ENCODE assay signal across 8 cellular contexts in the genomic region with DNA sequence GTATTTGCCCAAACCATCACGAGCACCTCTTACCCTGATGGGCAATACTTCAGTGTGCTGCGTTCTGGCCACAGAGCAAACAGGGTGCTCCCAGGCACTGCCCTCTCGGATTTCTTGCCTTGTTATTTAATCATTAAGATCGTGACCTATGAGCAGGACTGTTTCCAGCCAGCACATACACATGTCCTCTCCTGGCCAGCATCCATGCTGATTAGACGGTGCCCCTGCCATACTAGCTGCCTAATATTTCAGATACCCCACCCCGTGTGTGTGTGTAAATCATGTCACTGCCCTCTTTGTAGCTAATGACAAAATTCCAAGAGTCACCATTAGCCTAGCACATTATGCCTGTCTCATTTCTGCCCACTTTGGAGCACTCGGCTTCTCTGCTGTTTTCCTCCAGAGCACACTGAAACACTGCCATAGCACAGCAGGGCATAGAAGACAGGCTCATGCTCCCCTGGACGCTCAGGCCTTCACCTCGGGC. TPM values are rescaled to one million over a fixed set of nuclear protein-coding genes. Genes with fewer than 3 reads are reported as not detected.
A peak's percentile ranks its signal among the peaks of the same experiment; 100 is the strongest.
DNase-seq lines count a peak whose midpoint lies in the region; ATAC-seq, FAIRE-seq and TF ChIP-seq lines count a peak whose summit lies in the region.

No MANE protein-coding gene starts in this region.

- no peaks in the 10 kb centered on the region for H3K27me3 Mint-ChIP-seq in type B pancreatic cell

- TF ChIP-seq POLR2A in adrenal gland (IDR thresholded peaks at IDR 0.05) (no peak), HepG2 (IDR thresholded peaks at IDR 0.05; ENCODE audit: insufficient read depth in 1 of 2, low read depth in 2 of 2, low read length in 2 of 2) (peak; percentile 23 to 53; a peak in 2 of 4 replicates), GM18505 (IDR thresholded peaks at IDR 0.05; ENCODE audit: borderline replicate concordance, extremely low read depth, insufficient read depth, insufficient read length) (no peak)

- H3K36me3 Mint-ChIP-seq in type B pancreatic cell = no peaks in the 10 kb centered on the region

- TF ChIP-seq EP300 in HepG2 (IDR thresholded peaks at IDR 0.05; ENCODE audit: low read depth in 2 of 2, low read length in 2 of 2) (no peak), HepG2 (CRISPR knock-in tag; IDR thresholded peaks at IDR 0.05; ENCODE audit: borderline replicate concordance) (no peak)

- H2AFZ ChIP-seq in HepG2 (ENCODE audit: low read length) = no peak overlapping the region

- in situ Hi-C loops in HepG2 (cut with HindIII; ENCODE audit: extremely low pct_ligation_motif_present, low pct_unique_long_range_greater_than_20kb) = no loop called here

- peaks cover 17% of the 10 kb centered on the region for H3K79me2 ChIP-seq in HepG2 (ENCODE audit: insufficient read depth, low read length)

- no peak for TF ChIP-seq CTCF in adrenal gland (IDR thresholded peaks at IDR 0.05)
- no peak for TF ChIP-seq CTCF in HepG2 (CRISPR knock-in tag; IDR thresholded peaks at IDR 0.05)
- TF ChIP-seq CTCF in type B pancreatic cell (conservative IDR thresholded peaks at IDR 0.05) = no peak

- H3K36me3 ChIP-seq in adrenal gland (replicated peaks in 1 of 2) (no peaks in the 10 kb centered on the region), HepG2 (replicated peaks in 1 of 2; ENCODE audit: control insufficient read depth in 1 of 2, insufficient read depth in 2 of 2, low read length in 2 of 2) (peaks cover 3 to 4% of the 10 kb centered on the region in 2 experiments; a peak in 1 of 5 replicates)

- 14 to 23% (median 15%) methylated on average over 9 of the region's 9 CpGs for WGBS in adrenal gland, 4 donors
- WGBS in HepG2 (ENCODE audit: low lambda C conversion rate) = 20% methylated on average over 9 of the region's 9 CpGs

- H3K4me2 ChIP-seq in HepG2 (ENCODE audit: low read depth, low read length) = peak overlapping the region; percentile 91

- H3K27me3 ChIP-seq in adrenal gland (no peaks in the 10 kb centered on the region), HepG2 (ENCODE audit: control insufficient read depth in 1 of 2, insufficient read depth in 2 of 2, low read length in 2 of 2) (no peaks in the 10 kb centered on the region; a peak in 1 of 5 replicates)

- H3K4me3 ChIP-seq in adrenal gland (peak overlapping the region in 3 of 4 donors; percentile 77 to 100 (median 96)), HepG2 (replicated peaks in 1 of 3; ENCODE audit: insufficient read depth in 1 of 3, low read depth in 2 of 3, low read length in 3 of 3) (peak overlapping the region; percentile 81 to 98 (median 93))

- ATAC-seq in Right ventricle myocardium inferior = no peak
- no peak for ATAC-seq in Right ventricle myocardium superior (ENCODE audit: poor library complexity)
- peak; percentile 21 for ATAC-seq in HepG2
- ATAC-seq in GM18505 (IDR thresholded peaks at IDR 0.05; ENCODE audit: unreplicated experiment) = no peak
- no peak for ATAC-seq in HG03196 (IDR thresholded peaks at IDR 0.05; ENCODE audit: unreplicated experiment)

- CTCF ChIA-PET in HepG2 (lab: Yijun Ruan, JAX; ENCODE audit: low intra/inter-chr PET ratio, low total read pairs) = no interaction called here

- intact Hi-C loops in Right ventricle myocardium inferior (cut with DNase I) (loop anchor here (10.0 kb wide), 1 partner anchor 317 kb away; no protein-coding TSS in a partner anchor), Right ventricle myocardium superior (cut with DNase I) (loop anchor here (5.0 kb wide), 1 partner anchor 74 kb away; the partner anchor contains the start of gene MAP1LC3B), adrenal gland (cut with DNase I) (loop anchor here in 1 of 2 donors (10.0 kb wide), 1 partner anchor 317 kb away; no protein-coding TSS in a partner anchor), HepG2 (cut with micrococcal nuclease; ENCODE audit: unreplicated experiment) (loop anchor here (5.0 kb wide), 1 partner anchor 39 kb away; no protein-coding TSS in a partner anchor)

- FAIRE-seq in HepG2 (lab: Jason Lieb, UNC) = no peak

- H3K4me1 Mint-ChIP-seq in type B pancreatic cell (ENCODE audit: unreplicated experiment) = peaks cover 5% of the 10 kb centered on the region

- H3K27ac Mint-ChIP-seq in type B pancreatic cell = peak overlapping the region; percentile 92

- DNase-seq in Right ventricle myocardium inferior (ENCODE audit: missing footprints) (peak; percentile 17), Right ventricle myocardium superior (no peak), adrenal gland (peak in 3 of 7 donors; percentile 49 to 67 (median 56)), HepG2 (ENCODE audit: low spot score) (peak; percentile 57), type B pancreatic cell (ENCODE audit: extremely low spot score, unreplicated experiment) (no peak), caudate nucleus (lab: John Stamatoyannopoulos, UW) (no peak)

- H3K27ac ChIP-seq in adrenal gland = peak overlapping the region in 4 of 5 donors; percentile 92 to 100 (median 96)
- peak overlapping the region; percentile 91 for H3K27ac ChIP-seq in HepG2 (ENCODE audit: extremely low read length, insufficient read depth, low read length)
- H3K27ac ChIP-seq in caudate nucleus (ENCODE audit: low read depth, low read length) = no peak overlapping the region

- H3K4me3 Mint-ChIP-seq in type B pancreatic cell = peak overlapping the region; percentile 95

- H3K4me1 ChIP-seq in adrenal gland (replicated peaks in 1 of 2) (peaks cover 8 to 10% of the 10 kb centered on the region in 2 donors), HepG2 (ENCODE audit: insufficient read depth, low read length) (peaks cover 25% of the 10 kb centered on the region)

- H3K9me3 Mint-ChIP-seq in type B pancreatic cell = no peaks in the 10 kb centered on the region

- peaks cover 7% of the 10 kb centered on the region; the same call in 1 of the 2 replicates for H4K20me1 ChIP-seq in HepG2 (ENCODE audit: insufficient read depth, low read length)

- POLR2A ChIA-PET in HepG2 (lab: Yijun Ruan, JAX) = interaction anchor here (0.7 to 4.4 kb wide), 5 partner anchors 15 to 120 kb away, joined by 3 to 85 read pairs (median 19); partner anchors contain the start of gene FBXO31

- no peak for TF ChIP-seq RAD21 in HepG2 (CRISPR knock-in tag; IDR thresholded peaks at IDR 0.05)

- BruUV-seq in HepG2 (replicated peaks; lab: Mats Ljungman, UMichigan) = TSS peak; percentile 84

- H3K9me3 ChIP-seq in adrenal gland (replicated peaks in 1 of 3) (no peaks in the 10 kb centered on the region), HepG2 (ENCODE audit: low read length) (no peaks in the 10 kb centered on the region)

- peak overlapping the region; percentile 97 for H3K9ac ChIP-seq in HepG2 (ENCODE audit: insufficient read depth, low read depth, low read length)

TF ChIP-seq in HepG2, 621 proteins besides CTCF, POLR2A, EP300 and RAD21 (continues in another document):
- TF ChIP-seq ZNF232 (CRISPR knock-in tag; IDR thresholded peaks at IDR 0.05; ENCODE audit: borderline replicate concordance) (0 out of 2 replicates have a peak, but pooled peaks have one; percentile 22), ZNF7 (CRISPR knock-in tag; IDR thresholded peaks at IDR 0.05) (peak; percentile 78), ZC3H4 (CRISPR knock-in tag; IDR thresholded peaks at IDR 0.05; ENCODE audit: borderline replicate concordance) (peak; percentile 95), ZNF572 (CRISPR knock-in tag; IDR thresholded peaks at IDR 0.05) (0 out of 2 replicates have a peak, but pooled peaks have one; percentile 47), HNF1B (CRISPR knock-in tag; IDR thresholded peaks at IDR 0.05) (peak; percentile 46; the same call in 1 of the 2 replicates)
- TF ChIP-seq, protein P1, sequence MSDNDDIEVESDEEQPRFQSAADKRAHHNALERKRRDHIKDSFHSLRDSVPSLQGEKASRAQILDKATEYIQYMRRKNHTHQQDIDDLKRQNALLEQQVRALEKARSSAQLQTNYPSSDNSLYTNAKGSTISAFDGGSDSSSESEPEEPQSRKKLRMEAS (IDR thresholded peaks at IDR 0.05) = 0 out of 2 replicates have a peak, but pooled peaks have one; percentile 2

RNA-seq across cellular contexts. Expression of gene C16orf95, which starts 1.0 kb away (rescaled TPM):
- total RNA-seq in Right ventricle myocardium inferior = 4.2 TPM
- 2.1 TPM for total RNA-seq in Right ventricle myocardium superior
- total RNA-seq in adrenal gland = 1 to 10 TPM in 6 of 8 donors, under 1 TPM in 2; 0.67 to 9.9 (median 4.9) TPM
- polyA plus RNA-seq in adrenal gland = 1 to 10 TPM; 2.5 to 7.8 (median 7.1) TPM
- 7.2 and 8.6 TPM in 2 replicates for total RNA-seq in HepG2 (2016; rRNA removed; fragmentation: Illumina TruSeq; extraction: Trizol)
- total RNA-seq in HepG2 (2016; cell fraction: cytosol; rRNA removed; fragmentation: Illumina TruSeq; extraction: Trizol; ENCODE audit: low read depth) = 20.8 and 21.6 TPM in 2 replicates
- 6.9 and 8.1 TPM in 2 replicates for total RNA-seq in HepG2 (2016; cell fraction: insoluble cytoplasmic fraction; rRNA removed; fragmentation: Illumina TruSeq; extraction: Trizol)
- total RNA-seq in HepG2 (2016; cell fraction: membrane; rRNA removed; fragmentation: Illumina TruSeq; extraction: Trizol) = 15.4 and 16.2 TPM in 2 replicates
- total RNA-seq in HepG2 (2016; cell fraction: nucleus; rRNA removed; fragmentation: Illumina TruSeq; extraction: Trizol) = 6.3 TPM in 2 replicates
- polyA plus RNA-seq in HepG2 (2011; rRNA removed) = 2.0 and 2.8 TPM in 2 replicates
- polyA plus RNA-seq in HepG2 (2011; cell fraction: cytosol; rRNA removed) = 1.3 and 3.1 TPM in 2 replicates
- 4.1 and 5.0 TPM in 2 replicates for polyA plus RNA-seq in HepG2 (2011; cell fraction: nucleus; rRNA removed)
- 3.8 and 4.5 TPM in 2 replicates for polyA plus RNA-seq in HepG2 (2012)
- polyA plus RNA-seq in HepG2 (2016; cell fraction: cytosol; fragmentation: Illumina TruSeq; extraction: Trizol; ENCODE audit: low read depth) = 14.5 and 18.3 TPM in 2 replicates
- 6.1 and 7.7 TPM in 2 replicates for polyA plus RNA-seq in HepG2 (2016; cell fraction: insoluble cytoplasmic fraction; fragmentation: Illumina TruSeq; extraction: Trizol; ENCODE audit: low read depth)
- 13.5 and 16.8 TPM in 2 replicates for polyA plus RNA-seq in HepG2 (2016; cell fraction: membrane; fragmentation: Illumina TruSeq; extraction: Trizol; ENCODE audit: low read depth)
- polyA plus RNA-seq in HepG2 (2016; cell fraction: nucleus; fragmentation: Illumina TruSeq; extraction: Trizol; ENCODE audit: insufficient read depth, low read depth) = 7.1 and 7.6 TPM in 2 replicates
- 2.1 and 2.6 TPM in 2 replicates for polyA minus RNA-seq in HepG2 (2011; rRNA and poly(A)+ RNA removed; ENCODE audit: low replicate concordance)
- polyA minus RNA-seq in HepG2 (2011; cell fraction: cytosol; rRNA and poly(A)+ RNA removed) = 0.79 and 1.4 TPM in 2 replicates
- polyA minus RNA-seq in HepG2 (2011; cell fraction: nucleus; rRNA and poly(A)+ RNA removed) = 3.7 and 5.0 TPM in 2 replicates
- total RNA-seq in type B pancreatic cell (ENCODE audit: low replicate concordance) = 3.0 and 6.3 TPM in 2 replicates

Comparison
In these comparisons a context has a peak if more than half of its experiments do, and no peak if none do; other contexts are left out.
1. DNase-seq: peak in Right ventricle myocardium inferior (single experiment) and HepG2 (single experiment); none in Right ventricle myocardium superior (single experiment), type B pancreatic cell (single experiment) and caudate nucleus (0 of 61).
2. POLR2A ChIP-seq: peak in HepG2 (2 of 2); none in adrenal gland (0 of 2) and GM18505 (single experiment).